10 cellular contexts compared by ENCODE assay signal in the genomic region with DNA sequence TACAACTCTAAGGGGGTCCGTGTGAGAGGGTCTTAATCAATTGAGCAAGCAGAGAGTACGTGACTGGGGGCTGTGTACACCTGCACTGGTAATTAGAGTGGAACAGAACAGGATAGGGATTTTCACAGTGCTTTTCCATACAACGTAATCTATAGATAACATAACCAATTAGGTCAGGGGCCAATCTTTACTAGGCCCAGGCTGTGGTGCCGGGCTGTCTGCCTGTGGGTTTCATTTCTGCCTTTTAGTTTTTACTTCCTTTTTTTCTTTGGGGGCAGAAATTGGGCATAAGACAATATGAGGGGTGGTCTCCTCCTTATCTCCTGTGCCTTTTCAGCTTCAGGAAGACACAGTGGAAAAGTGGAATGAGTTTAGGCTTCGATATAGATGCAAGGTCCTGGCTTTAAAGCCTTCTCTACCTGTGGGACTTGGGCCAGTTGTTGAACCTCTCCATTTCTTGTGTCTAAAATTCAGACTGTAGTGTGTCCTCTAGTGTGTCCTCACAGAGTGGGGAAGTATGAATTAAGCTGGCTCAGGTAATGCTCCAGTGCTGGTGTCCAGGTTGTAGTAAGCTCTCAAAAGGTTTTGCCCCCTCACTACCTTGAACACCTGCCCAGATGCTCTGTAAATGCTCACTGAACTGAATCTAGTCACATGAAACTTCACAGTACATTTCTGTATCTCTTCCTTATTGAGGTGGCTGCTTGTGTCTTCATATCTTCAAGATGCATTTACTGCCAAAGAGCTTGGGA.
DNase-seq lines count a peak whose midpoint lies in the region; ATAC-seq and TF ChIP-seq lines count a peak whose summit lies in the region.
"Had no signal": no experiment of that assay in that cellular context is flagged by ENCODE, and none has a peak within 500 bp of the region (broad histone marks: within the 10 kb centered on the region; RNA-seq: fewer than 3 reads in every experiment).

No MANE protein-coding gene starts in this region.

- H3K9me2 ChIP-seq in GM23338 (ENCODE audit: insufficient read depth): peaks cover 15% of the 10 kb centered on the region

- H3K9me3 Mint-ChIP-seq in GM23338: no peaks in the 10 kb centered on the region

- H3K4me1 ChIP-seq in GM23338 (ENCODE audit: insufficient read depth) (no peaks in the 10 kb centered on the region), left lung (peaks cover 9 to 37% of the 10 kb centered on the region in 2 donors)

- ATAC-seq in GM18870 (IDR thresholded peaks at IDR 0.05; ENCODE audit: unreplicated experiment) (peak; percentile 36), GM23338 (no peak), HG03521 (IDR thresholded peaks at IDR 0.05; ENCODE audit: unreplicated experiment) (peak; percentile 33), left lung (peak; percentile 13)
- ATAC-seq: sciatic nerve had no signal

- H3K27ac ChIP-seq in GM23338 (ENCODE audit: low read depth) (no peak overlapping the region), left lung (no peak overlapping the region)

- no peaks in the 10 kb centered on the region; the same call in 2 of the 3 replicates for H3K36me3 Mint-ChIP-seq in GM23338 (ENCODE audit: low read depth)

- peaks cover 1% of the 10 kb centered on the region for H3K27me3 Mint-ChIP-seq in GM23338 (ENCODE audit: insufficient read depth, low read depth, poor library complexity)

- H3K4me3 ChIP-seq in GM23338 (no peak overlapping the region), left lung (no peak overlapping the region)

- H3K27ac Mint-ChIP-seq in GM23338: no peak overlapping the region

- DNase-seq in GM23338 (ENCODE audit: low spot score) (no peak), left lung (no peak), NCI-H187 (lab: John Stamatoyannopoulos, UW) (no peak), Ammon's horn (ENCODE audit: low spot score) (no peak), NCI-H69 (lab: John Stamatoyannopoulos, UW) (no peak)
- DNase-seq in stimulated activated naive CD4-positive, alpha-beta T cell (lab: John Stamatoyannopoulos, UW): no peak
- DNase-seq: activated naive CD4-positive, alpha-beta T cell treated with anti-CD3 and anti-CD28 coated beads, Interleukin-2, amount 50 U/mL, for 16 hours had no signal

- no peaks in the 10 kb centered on the region for H3K9me3 ChIP-seq in left lung

- no peak overlapping the region for H3K4me3 Mint-ChIP-seq in GM23338

- intact Hi-C loops in left lung (cut with DNase I): no loop called here

- TF ChIP-seq CTCF in GM23338 (conservative IDR thresholded peaks at IDR 0.05; ENCODE audit: low read depth in 2 of 2): no peak
- TF ChIP-seq CTCF in left lung (IDR thresholded peaks at IDR 0.05): no peak

- H4K20me1 ChIP-seq in GM23338 (replicated peaks; ENCODE audit: insufficient read depth): no peaks in the 10 kb centered on the region

- no peaks in the 10 kb centered on the region for H3F3A ChIP-seq in GM23338 (replicated peaks; ENCODE audit: low read depth)

- H3K27me3 ChIP-seq in GM23338 (ENCODE audit: insufficient read depth): no peaks in the 10 kb centered on the region
- no peaks in the 10 kb centered on the region for H3K27me3 ChIP-seq in left lung

- H3K79me2 ChIP-seq in GM23338 (replicated peaks; ENCODE audit: insufficient read depth): no peaks in the 10 kb centered on the region

- H3K36me3 ChIP-seq in GM23338 (ENCODE audit: insufficient read depth) (no peaks in the 10 kb centered on the region), left lung (no peaks in the 10 kb centered on the region)

- peaks cover 18% of the 10 kb centered on the region for H3K4me1 Mint-ChIP-seq in GM23338

- no peak overlapping the region for H3K4me2 ChIP-seq in GM23338

- peak overlapping the region; percentile 63; the same call in 1 of the 2 replicates for H2AFZ ChIP-seq in GM23338

TF ChIP-seq in GM23338, 12 proteins besides CTCF, POLR2A, EP300 and RAD21 (continues in another document):
- TF ChIP-seq EZH2 (IDR thresholded peaks at IDR 0.05; ENCODE audit: low read depth, unreplicated experiment): no peak
- TF ChIP-seq, protein P1, sequence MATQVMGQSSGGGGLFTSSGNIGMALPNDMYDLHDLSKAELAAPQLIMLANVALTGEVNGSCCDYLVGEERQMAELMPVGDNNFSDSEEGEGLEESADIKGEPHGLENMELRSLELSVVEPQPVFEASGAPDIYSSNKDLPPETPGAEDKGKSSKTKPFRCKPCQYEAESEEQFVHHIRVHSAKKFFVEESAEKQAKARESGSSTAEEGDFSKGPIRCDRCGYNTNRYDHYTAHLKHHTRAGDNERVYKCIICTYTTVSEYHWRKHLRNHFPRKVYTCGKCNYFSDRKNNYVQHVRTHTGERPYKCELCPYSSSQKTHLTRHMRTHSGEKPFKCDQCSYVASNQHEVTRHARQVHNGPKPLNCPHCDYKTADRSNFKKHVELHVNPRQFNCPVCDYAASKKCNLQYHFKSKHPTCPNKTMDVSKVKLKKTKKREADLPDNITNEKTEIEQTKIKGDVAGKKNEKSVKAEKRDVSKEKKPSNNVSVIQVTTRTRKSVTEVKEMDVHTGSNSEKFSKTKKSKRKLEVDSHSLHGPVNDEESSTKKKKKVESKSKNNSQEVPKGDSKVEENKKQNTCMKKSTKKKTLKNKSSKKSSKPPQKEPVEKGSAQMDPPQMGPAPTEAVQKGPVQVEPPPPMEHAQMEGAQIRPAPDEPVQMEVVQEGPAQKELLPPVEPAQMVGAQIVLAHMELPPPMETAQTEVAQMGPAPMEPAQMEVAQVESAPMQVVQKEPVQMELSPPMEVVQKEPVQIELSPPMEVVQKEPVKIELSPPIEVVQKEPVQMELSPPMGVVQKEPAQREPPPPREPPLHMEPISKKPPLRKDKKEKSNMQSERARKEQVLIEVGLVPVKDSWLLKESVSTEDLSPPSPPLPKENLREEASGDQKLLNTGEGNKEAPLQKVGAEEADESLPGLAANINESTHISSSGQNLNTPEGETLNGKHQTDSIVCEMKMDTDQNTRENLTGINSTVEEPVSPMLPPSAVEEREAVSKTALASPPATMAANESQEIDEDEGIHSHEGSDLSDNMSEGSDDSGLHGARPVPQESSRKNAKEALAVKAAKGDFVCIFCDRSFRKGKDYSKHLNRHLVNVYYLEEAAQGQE (IDR thresholded peaks at IDR 0.05; ENCODE audit: unreplicated experiment): no peak
- no peak for TF ChIP-seq JUNB (IDR thresholded peaks at IDR 0.05; ENCODE audit: unreplicated experiment)
- no peak for TF ChIP-seq ZNF114 (CRISPR knock-in tag; IDR thresholded peaks at IDR 0.05)
- no peak for TF ChIP-seq NANOG (IDR thresholded peaks at IDR 0.05; ENCODE audit: borderline replicate concordance)
- TF ChIP-seq, protein P2, sequence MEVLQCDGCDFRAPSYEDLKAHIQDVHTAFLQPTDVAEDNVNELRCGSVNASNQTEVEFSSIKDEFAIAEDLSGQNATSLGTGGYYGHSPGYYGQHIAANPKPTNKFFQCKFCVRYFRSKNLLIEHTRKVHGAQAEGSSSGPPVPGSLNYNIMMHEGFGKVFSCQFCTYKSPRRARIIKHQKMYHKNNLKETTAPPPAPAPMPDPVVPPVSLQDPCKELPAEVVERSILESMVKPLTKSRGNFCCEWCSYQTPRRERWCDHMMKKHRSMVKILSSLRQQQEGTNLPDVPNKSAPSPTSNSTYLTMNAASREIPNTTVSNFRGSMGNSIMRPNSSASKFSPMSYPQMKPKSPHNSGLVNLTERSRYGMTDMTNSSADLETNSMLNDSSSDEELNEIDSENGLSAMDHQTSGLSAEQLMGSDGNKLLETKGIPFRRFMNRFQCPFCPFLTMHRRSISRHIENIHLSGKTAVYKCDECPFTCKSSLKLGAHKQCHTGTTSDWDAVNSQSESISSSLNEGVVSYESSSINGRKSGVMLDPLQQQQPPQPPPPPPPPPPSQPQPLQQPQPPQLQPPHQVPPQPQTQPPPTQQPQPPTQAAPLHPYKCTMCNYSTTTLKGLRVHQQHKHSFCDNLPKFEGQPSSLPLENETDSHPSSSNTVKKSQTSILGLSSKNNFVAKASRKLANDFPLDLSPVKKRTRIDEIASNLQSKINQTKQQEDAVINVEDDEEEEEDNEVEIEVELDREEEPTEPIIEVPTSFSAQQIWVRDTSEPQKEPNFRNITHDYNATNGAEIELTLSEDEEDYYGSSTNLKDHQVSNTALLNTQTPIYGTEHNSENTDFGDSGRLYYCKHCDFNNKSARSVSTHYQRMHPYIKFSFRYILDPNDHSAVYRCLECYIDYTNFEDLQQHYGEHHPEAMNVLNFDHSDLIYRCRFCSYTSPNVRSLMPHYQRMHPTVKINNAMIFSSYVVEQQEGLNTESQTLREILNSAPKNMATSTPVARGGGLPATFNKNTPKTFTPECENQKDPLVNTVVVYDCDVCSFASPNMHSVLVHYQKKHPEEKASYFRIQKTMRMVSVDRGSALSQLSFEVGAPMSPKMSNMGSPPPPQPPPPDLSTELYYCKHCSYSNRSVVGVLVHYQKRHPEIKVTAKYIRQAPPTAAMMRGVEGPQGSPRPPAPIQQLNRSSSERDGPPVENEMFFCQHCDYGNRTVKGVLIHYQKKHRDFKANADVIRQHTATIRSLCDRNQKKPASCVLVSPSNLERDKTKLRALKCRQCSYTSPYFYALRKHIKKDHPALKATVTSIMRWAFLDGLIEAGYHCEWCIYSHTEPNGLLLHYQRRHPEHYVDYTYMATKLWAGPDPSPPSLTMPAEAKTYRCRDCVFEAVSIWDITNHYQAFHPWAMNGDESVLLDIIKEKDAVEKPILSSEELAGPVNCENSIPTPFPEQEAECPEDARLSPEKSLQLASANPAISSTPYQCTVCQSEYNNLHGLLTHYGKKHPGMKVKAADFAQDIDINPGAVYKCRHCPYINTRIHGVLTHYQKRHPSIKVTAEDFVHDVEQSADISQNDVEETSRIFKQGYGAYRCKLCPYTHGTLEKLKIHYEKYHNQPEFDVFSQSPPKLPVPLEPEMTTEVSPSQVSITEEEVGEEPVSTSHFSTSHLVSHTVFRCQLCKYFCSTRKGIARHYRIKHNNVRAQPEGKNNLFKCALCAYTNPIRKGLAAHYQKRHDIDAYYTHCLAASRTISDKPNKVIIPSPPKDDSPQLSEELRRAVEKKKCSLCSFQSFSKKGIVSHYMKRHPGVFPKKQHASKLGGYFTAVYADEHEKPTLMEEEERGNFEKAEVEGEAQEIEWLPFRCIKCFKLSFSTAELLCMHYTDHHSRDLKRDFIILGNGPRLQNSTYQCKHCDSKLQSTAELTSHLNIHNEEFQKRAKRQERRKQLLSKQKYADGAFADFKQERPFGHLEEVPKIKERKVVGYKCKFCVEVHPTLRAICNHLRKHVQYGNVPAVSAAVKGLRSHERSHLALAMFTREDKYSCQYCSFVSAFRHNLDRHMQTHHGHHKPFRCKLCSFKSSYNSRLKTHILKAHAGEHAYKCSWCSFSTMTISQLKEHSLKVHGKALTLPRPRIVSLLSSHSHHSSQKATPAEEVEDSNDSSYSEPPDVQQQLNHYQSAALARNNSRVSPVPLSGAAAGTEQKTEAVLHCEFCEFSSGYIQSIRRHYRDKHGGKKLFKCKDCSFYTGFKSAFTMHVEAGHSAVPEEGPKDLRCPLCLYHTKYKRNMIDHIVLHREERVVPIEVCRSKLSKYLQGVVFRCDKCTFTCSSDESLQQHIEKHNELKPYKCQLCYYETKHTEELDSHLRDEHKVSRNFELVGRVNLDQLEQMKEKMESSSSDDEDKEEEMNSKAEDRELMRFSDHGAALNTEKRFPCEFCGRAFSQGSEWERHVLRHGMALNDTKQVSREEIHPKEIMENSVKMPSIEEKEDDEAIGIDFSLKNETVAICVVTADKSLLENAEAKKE (CRISPR knock-in tag; IDR thresholded peaks at IDR 0.05): no peak
